1 cellular context compared by ENCODE assay signal in genomic region chr19:50725218-50725931, GRCh38.
A peak's percentile ranks its signal among the peaks of the same experiment; 100 is the strongest.
TF ChIP-seq lines count a peak whose summit lies in the region.

No MANE protein-coding gene starts in this region.

TF ChIP-seq in K562, 482 proteins besides CTCF, POLR2A, EP300 and RAD21 (continued from another document):
- TF ChIP-seq HINFP (tag; conservative IDR thresholded peaks at IDR 0.05; ENCODE audit: low read depth) (no peak), ETV5 (CRISPR knock-in tag; IDR thresholded peaks at IDR 0.05; ENCODE audit: low read depth) (no peak), ZNF3 (CRISPR knock-in tag; IDR thresholded peaks at IDR 0.05) (no peak), HDAC1 (IDR thresholded peaks at IDR 0.05) (peak in 1 of 2 experiments; percentile 84; a peak in 2 of 4 replicates), CHD2 (IDR thresholded peaks at IDR 0.05; ENCODE audit: low read depth, low read length) (no peak), DPF2 (IDR thresholded peaks at IDR 0.05) (no peak), ZNF408 (CRISPR knock-in tag; IDR thresholded peaks at IDR 0.05; ENCODE audit: low read depth) (no peak), HOMEZ (CRISPR knock-in tag; IDR thresholded peaks at IDR 0.05) (no peak), NONO (IDR thresholded peaks at IDR 0.05; ENCODE audit: low read depth in 2 of 2, low read length in 1 of 2) (no peak; a peak in 2 of 4 replicates), TCF7L2 (IDR thresholded peaks at IDR 0.05; ENCODE audit: low read depth, low read length) (no peak), CHD1 (IDR thresholded peaks at IDR 0.05; ENCODE audit: low read length) (no peak), L3MBTL2 (IDR thresholded peaks at IDR 0.05) (peak; percentile 95), WHSC1 (IDR thresholded peaks at IDR 0.05; ENCODE audit: low read length) (no peak), MXD1 (CRISPR knock-in tag; IDR thresholded peaks at IDR 0.05; ENCODE audit: borderline replicate concordance, poor library complexity, severe bottlenecking) (no peak), NCOR1 (IDR thresholded peaks at IDR 0.05) (no peak), YY1 (IDR thresholded peaks at IDR 0.05; ENCODE audit: borderline replicate concordance in 1 of 3, control insufficient read depth in 1 of 3, extremely low read depth in 1 of 3, insufficient read depth in 3 of 3, insufficient read length in 1 of 3, insufficient replicate concordance in 2 of 3, low read depth in 1 of 3, low read length in 2 of 3) (no peak), ZEB2 (IDR thresholded peaks at IDR 0.05) (no peak; the same call in 1 of the 2 replicates), PHB2 (IDR thresholded peaks at IDR 0.05; ENCODE audit: low read depth) (no peak), PHB (CRISPR knock-in tag; IDR thresholded peaks at IDR 0.05) (no peak; the same call in 1 of the 2 replicates), KLF10 (CRISPR knock-in tag; IDR thresholded peaks at IDR 0.05) (no peak), HDAC8 (tag; IDR thresholded peaks at IDR 0.05) (0 out of 2 replicates have a peak, but pooled peaks have one; percentile 63), MTA1 (IDR thresholded peaks at IDR 0.05; ENCODE audit: borderline replicate concordance) (peak; percentile 87; the same call in 1 of the 2 replicates), TOE1 (IDR thresholded peaks at IDR 0.05; ENCODE audit: borderline replicate concordance) (peak; percentile 51; the same call in 1 of the 2 replicates), TOE1 (CRISPR knock-in tag; IDR thresholded peaks at IDR 0.05; ENCODE audit: borderline replicate concordance, low read depth) (0 out of 2 replicates have a peak, but pooled peaks have one; percentile 74), ZNF668 (CRISPR knock-in tag; IDR thresholded peaks at IDR 0.05) (0 out of 2 replicates have a peak, but pooled peaks have one; percentile 29), NFE2 (IDR thresholded peaks at IDR 0.05; ENCODE audit: low read depth) (no peak), NEUROD1 (IDR thresholded peaks at IDR 0.05; ENCODE audit: borderline replicate concordance, low read depth, low read length, partially characterized antibody) (no peak), ZNF785 (CRISPR knock-in tag; IDR thresholded peaks at IDR 0.05) (no peak), CHCHD3 (CRISPR knock-in tag; IDR thresholded peaks at IDR 0.05) (no peak), PYGO2 (tag; IDR thresholded peaks at IDR 0.05) (no peak), PTBP1 (IDR thresholded peaks at IDR 0.05; ENCODE audit: low read depth, low read length) (no peak), MCM2 (IDR thresholded peaks at IDR 0.05; ENCODE audit: low read depth) (no peak), SAFB2 (IDR thresholded peaks at IDR 0.05; ENCODE audit: borderline replicate concordance, low read depth, low read length, severe bottlenecking) (no peak), EHMT2 (IDR thresholded peaks at IDR 0.05) (no peak), KDM4B (IDR thresholded peaks at IDR 0.05; ENCODE audit: borderline replicate concordance in 2 of 2, low read depth in 1 of 2) (no peak), CEBPB (tag; IDR thresholded peaks at IDR 0.05) (no peak), CREB3 (tag; conservative IDR thresholded peaks at IDR 0.05; ENCODE audit: low read depth) (no peak; the same call in 1 of the 2 replicates)
- TF ChIP-seq, protein P1, sequence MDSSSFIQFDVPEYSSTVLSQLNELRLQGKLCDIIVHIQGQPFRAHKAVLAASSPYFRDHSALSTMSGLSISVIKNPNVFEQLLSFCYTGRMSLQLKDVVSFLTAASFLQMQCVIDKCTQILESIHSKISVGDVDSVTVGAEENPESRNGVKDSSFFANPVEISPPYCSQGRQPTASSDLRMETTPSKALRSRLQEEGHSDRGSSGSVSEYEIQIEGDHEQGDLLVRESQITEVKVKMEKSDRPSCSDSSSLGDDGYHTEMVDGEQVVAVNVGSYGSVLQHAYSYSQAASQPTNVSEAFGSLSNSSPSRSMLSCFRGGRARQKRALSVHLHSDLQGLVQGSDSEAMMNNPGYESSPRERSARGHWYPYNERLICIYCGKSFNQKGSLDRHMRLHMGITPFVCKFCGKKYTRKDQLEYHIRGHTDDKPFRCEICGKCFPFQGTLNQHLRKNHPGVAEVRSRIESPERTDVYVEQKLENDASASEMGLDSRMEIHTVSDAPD (CRISPR knock-in tag; IDR thresholded peaks at IDR 0.05), result no peak
- TF ChIP-seq, protein P2, sequence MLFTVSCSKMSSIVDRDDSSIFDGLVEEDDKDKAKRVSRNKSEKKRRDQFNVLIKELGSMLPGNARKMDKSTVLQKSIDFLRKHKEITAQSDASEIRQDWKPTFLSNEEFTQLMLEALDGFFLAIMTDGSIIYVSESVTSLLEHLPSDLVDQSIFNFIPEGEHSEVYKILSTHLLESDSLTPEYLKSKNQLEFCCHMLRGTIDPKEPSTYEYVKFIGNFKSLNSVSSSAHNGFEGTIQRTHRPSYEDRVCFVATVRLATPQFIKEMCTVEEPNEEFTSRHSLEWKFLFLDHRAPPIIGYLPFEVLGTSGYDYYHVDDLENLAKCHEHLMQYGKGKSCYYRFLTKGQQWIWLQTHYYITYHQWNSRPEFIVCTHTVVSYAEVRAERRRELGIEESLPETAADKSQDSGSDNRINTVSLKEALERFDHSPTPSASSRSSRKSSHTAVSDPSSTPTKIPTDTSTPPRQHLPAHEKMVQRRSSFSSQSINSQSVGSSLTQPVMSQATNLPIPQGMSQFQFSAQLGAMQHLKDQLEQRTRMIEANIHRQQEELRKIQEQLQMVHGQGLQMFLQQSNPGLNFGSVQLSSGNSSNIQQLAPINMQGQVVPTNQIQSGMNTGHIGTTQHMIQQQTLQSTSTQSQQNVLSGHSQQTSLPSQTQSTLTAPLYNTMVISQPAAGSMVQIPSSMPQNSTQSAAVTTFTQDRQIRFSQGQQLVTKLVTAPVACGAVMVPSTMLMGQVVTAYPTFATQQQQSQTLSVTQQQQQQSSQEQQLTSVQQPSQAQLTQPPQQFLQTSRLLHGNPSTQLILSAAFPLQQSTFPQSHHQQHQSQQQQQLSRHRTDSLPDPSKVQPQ (CRISPR knock-in tag; IDR thresholded peaks at IDR 0.05; ENCODE audit: borderline replicate concordance), result no peak
- TF ChIP-seq, protein P3, sequence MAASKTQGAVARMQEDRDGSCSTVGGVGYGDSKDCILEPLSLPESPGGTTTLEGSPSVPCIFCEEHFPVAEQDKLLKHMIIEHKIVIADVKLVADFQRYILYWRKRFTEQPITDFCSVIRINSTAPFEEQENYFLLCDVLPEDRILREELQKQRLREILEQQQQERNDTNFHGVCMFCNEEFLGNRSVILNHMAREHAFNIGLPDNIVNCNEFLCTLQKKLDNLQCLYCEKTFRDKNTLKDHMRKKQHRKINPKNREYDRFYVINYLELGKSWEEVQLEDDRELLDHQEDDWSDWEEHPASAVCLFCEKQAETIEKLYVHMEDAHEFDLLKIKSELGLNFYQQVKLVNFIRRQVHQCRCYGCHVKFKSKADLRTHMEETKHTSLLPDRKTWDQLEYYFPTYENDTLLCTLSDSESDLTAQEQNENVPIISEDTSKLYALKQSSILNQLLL (CRISPR knock-in tag; IDR thresholded peaks at IDR 0.05; ENCODE audit: borderline replicate concordance), result no peak
- TF ChIP-seq, protein P4, sequence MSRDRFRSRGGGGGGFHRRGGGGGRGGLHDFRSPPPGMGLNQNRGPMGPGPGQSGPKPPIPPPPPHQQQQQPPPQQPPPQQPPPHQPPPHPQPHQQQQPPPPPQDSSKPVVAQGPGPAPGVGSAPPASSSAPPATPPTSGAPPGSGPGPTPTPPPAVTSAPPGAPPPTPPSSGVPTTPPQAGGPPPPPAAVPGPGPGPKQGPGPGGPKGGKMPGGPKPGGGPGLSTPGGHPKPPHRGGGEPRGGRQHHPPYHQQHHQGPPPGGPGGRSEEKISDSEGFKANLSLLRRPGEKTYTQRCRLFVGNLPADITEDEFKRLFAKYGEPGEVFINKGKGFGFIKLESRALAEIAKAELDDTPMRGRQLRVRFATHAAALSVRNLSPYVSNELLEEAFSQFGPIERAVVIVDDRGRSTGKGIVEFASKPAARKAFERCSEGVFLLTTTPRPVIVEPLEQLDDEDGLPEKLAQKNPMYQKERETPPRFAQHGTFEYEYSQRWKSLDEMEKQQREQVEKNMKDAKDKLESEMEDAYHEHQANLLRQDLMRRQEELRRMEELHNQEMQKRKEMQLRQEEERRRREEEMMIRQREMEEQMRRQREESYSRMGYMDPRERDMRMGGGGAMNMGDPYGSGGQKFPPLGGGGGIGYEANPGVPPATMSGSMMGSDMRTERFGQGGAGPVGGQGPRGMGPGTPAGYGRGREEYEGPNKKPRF (IDR thresholded peaks at IDR 0.05; ENCODE audit: low read depth, low read length), result no peak
- TF ChIP-seq, protein P5, sequence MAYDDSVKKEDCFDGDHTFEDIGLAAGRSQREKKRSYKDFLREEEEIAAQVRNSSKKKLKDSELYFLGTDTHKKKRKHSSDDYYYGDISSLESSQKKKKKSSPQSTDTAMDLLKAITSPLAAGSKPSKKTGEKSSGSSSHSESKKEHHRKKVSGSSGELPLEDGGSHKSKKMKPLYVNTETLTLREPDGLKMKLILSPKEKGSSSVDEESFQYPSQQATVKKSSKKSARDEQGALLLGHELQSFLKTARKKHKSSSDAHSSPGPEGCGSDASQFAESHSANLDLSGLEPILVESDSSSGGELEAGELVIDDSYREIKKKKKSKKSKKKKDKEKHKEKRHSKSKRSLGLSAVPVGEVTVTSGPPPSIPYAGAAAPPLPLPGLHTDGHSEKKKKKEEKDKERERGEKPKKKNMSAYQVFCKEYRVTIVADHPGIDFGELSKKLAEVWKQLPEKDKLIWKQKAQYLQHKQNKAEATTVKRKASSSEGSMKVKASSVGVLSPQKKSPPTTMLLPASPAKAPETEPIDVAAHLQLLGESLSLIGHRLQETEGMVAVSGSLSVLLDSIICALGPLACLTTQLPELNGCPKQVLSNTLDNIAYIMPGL (CRISPR knock-in tag; IDR thresholded peaks at IDR 0.05), result no peak
- TF ChIP-seq, protein P6, sequence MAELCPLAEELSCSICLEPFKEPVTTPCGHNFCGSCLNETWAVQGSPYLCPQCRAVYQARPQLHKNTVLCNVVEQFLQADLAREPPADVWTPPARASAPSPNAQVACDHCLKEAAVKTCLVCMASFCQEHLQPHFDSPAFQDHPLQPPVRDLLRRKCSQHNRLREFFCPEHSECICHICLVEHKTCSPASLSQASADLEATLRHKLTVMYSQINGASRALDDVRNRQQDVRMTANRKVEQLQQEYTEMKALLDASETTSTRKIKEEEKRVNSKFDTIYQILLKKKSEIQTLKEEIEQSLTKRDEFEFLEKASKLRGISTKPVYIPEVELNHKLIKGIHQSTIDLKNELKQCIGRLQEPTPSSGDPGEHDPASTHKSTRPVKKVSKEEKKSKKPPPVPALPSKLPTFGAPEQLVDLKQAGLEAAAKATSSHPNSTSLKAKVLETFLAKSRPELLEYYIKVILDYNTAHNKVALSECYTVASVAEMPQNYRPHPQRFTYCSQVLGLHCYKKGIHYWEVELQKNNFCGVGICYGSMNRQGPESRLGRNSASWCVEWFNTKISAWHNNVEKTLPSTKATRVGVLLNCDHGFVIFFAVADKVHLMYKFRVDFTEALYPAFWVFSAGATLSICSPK (IDR thresholded peaks at IDR 0.05; ENCODE audit: borderline replicate concordance), result no peak
